In genomic region chr6:45436544-45437440, GRCh38 we compare ENCODE assay signal across 8 cellular contexts. TPM values are rescaled to one million over a fixed set of nuclear protein-coding genes. Genes with fewer than 3 reads are reported as not detected.
DNase-seq lines count a peak whose midpoint lies in the region; ATAC-seq and TF ChIP-seq lines count a peak whose summit lies in the region.

No MANE protein-coding gene starts in this region.

- peaks cover 32% of the 10 kb centered on the region for H3K36me3 Mint-ChIP-seq in activated CD8-positive, alpha-beta memory T cell treated with anti-CD3 and anti-CD28 coated beads, Interleukin-2, amount 10 ng/mL, durations not matched to agents 7 days and 5 days

- peak; percentile 90 for ATAC-seq in activated CD8-positive, alpha-beta memory T cell treated with anti-CD3 and anti-CD28 coated beads, Interleukin-2, amount 10 ng/mL, durations not matched to agents 7 days and 5 days
- ATAC-seq in HG03045 (IDR thresholded peaks at IDR 0.05; ENCODE audit: unreplicated experiment) (no peak), GM18505 (IDR thresholded peaks at IDR 0.05; ENCODE audit: unreplicated experiment) (no peak)

- no peak for TF ChIP-seq POLR2A in GM18505 (IDR thresholded peaks at IDR 0.05; ENCODE audit: borderline replicate concordance, extremely low read depth, insufficient read depth, insufficient read length)

- peak; percentile 55 for DNase-seq in activated CD8-positive, alpha-beta memory T cell treated with anti-CD3 and anti-CD28 coated beads, Interleukin-2, amount 10 ng/mL, durations not matched to agents 7 days and 5 days
- no peak for DNase-seq in activated CD8-positive, alpha-beta memory T cell treated with anti-CD3 and anti-CD28 coated beads for 24 hours
- DNase-seq in SK-N-MC (ENCODE audit: low read depth, low spot score) (peak; percentile 64), epithelial cell of esophagus (ENCODE audit: low read depth) (peak; percentile 88), NCI-H187 treated with DMSO at 0.1 percent for 48 hours (lab: John Stamatoyannopoulos, UW) (no peak)
- peak; percentile 32 to 51 for DNase-seq in stimulated activated CD4-positive, alpha-beta T cell treated with anti-CD3 and anti-CD28 coated beads, Interleukin-2, amount 100 ng/mL, for 24 hours

- peak overlapping the region; percentile 30 for H3K4me3 ChIP-seq in SK-N-MC
- no peak overlapping the region for H3K4me3 ChIP-seq in epithelial cell of esophagus (ENCODE audit: low read length)

- H3K27ac ChIP-seq in SK-N-MC: peak overlapping the region; percentile 34

- no peaks in the 10 kb centered on the region for H3K9me3 Mint-ChIP-seq in activated CD8-positive, alpha-beta memory T cell treated with anti-CD3 and anti-CD28 coated beads, Interleukin-2, amount 10 ng/mL, durations not matched to agents 7 days and 5 days (ENCODE audit: low read depth)

- no peaks in the 10 kb centered on the region for H3K27me3 Mint-ChIP-seq in activated CD8-positive, alpha-beta memory T cell treated with anti-CD3 and anti-CD28 coated beads, Interleukin-2, amount 10 ng/mL, durations not matched to agents 7 days and 5 days

- H3K4me1 Mint-ChIP-seq in activated CD8-positive, alpha-beta memory T cell treated with anti-CD3 and anti-CD28 coated beads, Interleukin-2, amount 10 ng/mL, durations not matched to agents 7 days and 5 days: peaks cover 58% of the 10 kb centered on the region

- peak overlapping the region; percentile 55 for H3K4me3 Mint-ChIP-seq in activated CD8-positive, alpha-beta memory T cell treated with anti-CD3 and anti-CD28 coated beads, Interleukin-2, amount 10 ng/mL, durations not matched to agents 7 days and 5 days

- no peaks in the 10 kb centered on the region for H3K9me3 ChIP-seq in SK-N-MC (ENCODE audit: low read depth, low read length)

- no peaks in the 10 kb centered on the region for H3K36me3 ChIP-seq in SK-N-MC (ENCODE audit: insufficient read depth, low read length)

- TF ChIP-seq CTCF in epithelial cell of esophagus (IDR thresholded peaks at IDR 0.05; ENCODE audit: insufficient read depth, low read depth, low read length, missing control alignments): no peak

- no peak overlapping the region for H3K9ac ChIP-seq in SK-N-MC (ENCODE audit: insufficient read length)

- CTCF ChIA-PET in activated CD8-positive, alpha-beta memory T cell treated with anti-CD3 and anti-CD28 coated beads, Interleukin-2, amount 10 ng/mL, durations not matched to agents 7 days and 5 days (lab: Charles Lee): interaction anchor here (1.2 to 1.3 kb wide), 3 partner anchors 12 to 781 kb away, joined by 3 to 4 read pairs (median 3); no protein-coding TSS in a partner anchor

- H3K27ac Mint-ChIP-seq in activated CD8-positive, alpha-beta memory T cell treated with anti-CD3 and anti-CD28 coated beads, Interleukin-2, amount 10 ng/mL, durations not matched to agents 7 days and 5 days: peak overlapping the region; percentile 87

RNA-seq across cellular contexts. Expression of gene SUPT3H, which starts 59.1 kb away (rescaled TPM):
- 10 to 100 TPM in 1 of 2 experiments, 1 to 10 TPM in 1; 8.2 to 11.7 TPM for total RNA-seq in activated CD8-positive, alpha-beta memory T cell treated with anti-CD3 and anti-CD28 coated beads, Interleukin-2, amount 10 ng/mL, durations not matched to agents 7 days and 5 days

Comparison
In these comparisons a context has a peak if more than half of its experiments do, and no peak if none do; other contexts are left out.
1. DNase-seq: peak in activated CD8-positive, alpha-beta memory T cell treated with anti-CD3 and anti-CD28 coated beads, Interleukin-2, amount 10 ng/mL, durations not matched to agents 7 days and 5 days (single experiment), SK-N-MC (single experiment), epithelial cell of esophagus (single experiment) and stimulated activated CD4-positive, alpha-beta T cell treated with anti-CD3 and anti-CD28 coated beads, Interleukin-2, amount 100 ng/mL, for 24 hours (2 of 2); none in activated CD8-positive, alpha-beta memory T cell treated with anti-CD3 and anti-CD28 coated beads for 24 hours (single experiment) and NCI-H187 treated with DMSO at 0.1 percent for 48 hours (single experiment).